Comparison of ENCODE assay signal across 8 cellular contexts in the genomic region with DNA sequence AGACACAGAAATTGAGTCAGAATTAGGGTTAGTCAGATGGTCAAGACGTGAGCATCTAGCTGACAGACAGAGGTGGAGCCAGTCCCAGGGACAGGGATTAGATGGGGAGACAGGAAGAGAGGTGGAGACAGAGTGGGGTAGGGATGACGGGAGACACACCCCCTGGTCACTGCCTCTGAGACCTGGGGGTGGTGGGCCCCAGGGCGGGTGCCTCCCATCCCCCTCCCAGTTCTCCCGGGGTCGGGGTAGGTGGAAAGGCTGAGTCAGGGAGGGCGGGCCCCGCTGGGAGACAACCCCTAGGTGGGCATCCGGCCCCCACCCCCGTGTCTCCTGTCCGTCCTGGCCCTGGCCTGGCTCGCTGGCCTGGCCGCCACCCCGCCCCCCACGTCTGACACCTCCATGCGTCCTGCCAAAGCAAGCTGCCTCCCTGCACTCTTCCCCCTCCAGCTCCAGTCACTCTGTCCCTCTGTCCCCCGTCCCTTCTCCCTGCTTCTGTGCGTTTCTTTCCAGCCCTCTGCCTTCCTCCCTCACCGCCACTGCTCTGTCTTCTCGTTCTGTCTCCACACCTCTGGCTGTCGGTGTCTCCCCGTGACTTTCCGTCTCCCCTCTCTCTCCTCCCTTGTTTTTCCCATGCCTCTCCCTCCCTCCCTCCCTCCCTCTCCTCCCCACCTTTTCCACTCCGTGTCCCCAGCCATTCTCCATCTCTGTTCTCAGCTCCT. TPM values are rescaled to one million over a fixed set of nuclear protein-coding genes. Genes with fewer than 3 reads are reported as not detected.
A peak's percentile ranks its signal among the peaks of the same experiment; 100 is the strongest.
DNase-seq lines count a peak whose midpoint lies in the region; ATAC-seq, FAIRE-seq and TF ChIP-seq lines count a peak whose summit lies in the region.

No MANE protein-coding gene starts in this region.

- H3K27me3 ChIP-seq in BE2C = no peaks in the 10 kb centered on the region
- no peaks in the 10 kb centered on the region for H3K27me3 ChIP-seq in HUES6 (ENCODE audit: control insufficient read depth, insufficient read depth, low read length)
- no peaks in the 10 kb centered on the region for H3K27me3 ChIP-seq in astrocyte (ENCODE audit: insufficient read depth, low read length)
- H3K27me3 ChIP-seq in smooth muscle cell (ENCODE audit: low read depth) = no peaks in the 10 kb centered on the region

- WGBS in smooth muscle cell (ENCODE audit: low lambda C conversion rate) = 1% methylated on average over 15 of the region's 23 CpGs

- H3K36me3 Mint-ChIP-seq in astrocyte (ENCODE audit: low read depth, unreplicated experiment) = peaks cover 16% of the 10 kb centered on the region

- H3K79me2 ChIP-seq in astrocyte (ENCODE audit: insufficient read depth, low read length) = peaks cover 10% of the 10 kb centered on the region
- H3K79me2 ChIP-seq in smooth muscle cell (ENCODE audit: low read depth) = no peaks in the 10 kb centered on the region

- no peaks in the 10 kb centered on the region for H3K9me3 Mint-ChIP-seq in astrocyte (ENCODE audit: unreplicated experiment)

- H3K4me1 Mint-ChIP-seq in astrocyte (ENCODE audit: low read depth, unreplicated experiment) = peaks cover 61% of the 10 kb centered on the region

- H3F3A ChIP-seq in smooth muscle cell (ENCODE audit: low read depth) = peaks cover 61% of the 10 kb centered on the region

- TF ChIP-seq CTCF in BE2C (IDR thresholded peaks at IDR 0.05; ENCODE audit: low read depth, low read length) (no peak), astrocyte (IDR thresholded peaks at IDR 0.05; ENCODE audit: insufficient read depth, low read depth, low read length) (no peak), smooth muscle cell (IDR thresholded peaks at IDR 0.05; ENCODE audit: borderline replicate concordance, insufficient read depth, poor library complexity, severe bottlenecking) (no peak), GM10266 (IDR thresholded peaks at IDR 0.05; ENCODE audit: control insufficient read depth, insufficient read depth, low read depth, missing control alignments) (no peak)

- peak overlapping the region; percentile 78 for H3K4me2 ChIP-seq in astrocyte (ENCODE audit: low read length)
- peak overlapping the region; percentile 84 for H3K4me2 ChIP-seq in smooth muscle cell

- no peak overlapping the region for H2AFZ ChIP-seq in astrocyte (ENCODE audit: low read depth, low read length)
- H2AFZ ChIP-seq in smooth muscle cell (ENCODE audit: low read depth) = no peak overlapping the region

- H3K27ac ChIP-seq in HUES6 (ENCODE audit: low read depth, low read length) = peak overlapping the region; percentile 96; the same call in 1 of the 2 replicates
- H3K27ac ChIP-seq in astrocyte (ENCODE audit: low read depth, low read length) = peak overlapping the region; percentile 100
- peak overlapping the region; percentile 97 for H3K27ac ChIP-seq in smooth muscle cell (ENCODE audit: low read depth)

- peaks cover 15% of the 10 kb centered on the region for H4K20me1 ChIP-seq in astrocyte (ENCODE audit: insufficient read depth, low read length)
- peaks cover 7% of the 10 kb centered on the region for H4K20me1 ChIP-seq in smooth muscle cell (ENCODE audit: low read depth)

- H3K4me3 Mint-ChIP-seq in astrocyte (ENCODE audit: unreplicated experiment) = peak overlapping the region; percentile 69

- DNase-seq in BE2C (peak; percentile 72), astrocyte (ENCODE audit: low read depth) (peak; percentile 77), smooth muscle cell (lab: John Stamatoyannopoulos, UW; ENCODE audit: unreplicated experiment) (peak; percentile 44), GM10266 (ENCODE audit: extremely low spot score) (no peak)

- H3K27me3 Mint-ChIP-seq in astrocyte (ENCODE audit: low read depth, unreplicated experiment) = no peaks in the 10 kb centered on the region

- H3K9me3 ChIP-seq in BE2C (no peaks in the 10 kb centered on the region), HUES6 (ENCODE audit: control insufficient read depth, insufficient read depth, low read depth, low read length) (no peaks in the 10 kb centered on the region), astrocyte (ENCODE audit: insufficient read depth, low read depth, low read length) (no peaks in the 10 kb centered on the region), iPS-18c (ENCODE audit: control insufficient read depth, insufficient read depth, low read length) (no peaks in the 10 kb centered on the region), smooth muscle cell (replicated peaks; ENCODE audit: low read depth) (no peaks in the 10 kb centered on the region)

- ATAC-seq in HG02610 (IDR thresholded peaks at IDR 0.05; ENCODE audit: unreplicated experiment) = no peak
- ATAC-seq in GM21526 (IDR thresholded peaks at IDR 0.05; ENCODE audit: low FRiP score, unreplicated experiment) = no peak

- FAIRE-seq in astrocyte (lab: Jason Lieb, UNC) = peak; percentile 55

- H3K36me3 ChIP-seq in BE2C (peaks cover 5% of the 10 kb centered on the region), HUES6 (ENCODE audit: control insufficient read depth, insufficient read depth, low read length) (peaks cover 30% of the 10 kb centered on the region), astrocyte (ENCODE audit: insufficient read depth, low read length) (peaks cover 12% of the 10 kb centered on the region), smooth muscle cell (ENCODE audit: low read depth) (no peaks in the 10 kb centered on the region)

- H3K4me1 ChIP-seq in BE2C = peaks cover 65% of the 10 kb centered on the region
- H3K4me1 ChIP-seq in HUES6 (ENCODE audit: control insufficient read depth, insufficient read depth, low read length) = peaks cover 73% of the 10 kb centered on the region
- peaks cover 82% of the 10 kb centered on the region for H3K4me1 ChIP-seq in astrocyte (ENCODE audit: insufficient read depth, low read length)
- H3K4me1 ChIP-seq in smooth muscle cell (ENCODE audit: low read depth) = peaks cover 41% of the 10 kb centered on the region

- H3K27ac Mint-ChIP-seq in astrocyte (ENCODE audit: unreplicated experiment) = peak overlapping the region; percentile 90

- peak overlapping the region; percentile 86 for H3K9ac ChIP-seq in HUES6 (ENCODE audit: low read length)
- H3K9ac ChIP-seq in astrocyte (ENCODE audit: low read length) = peak overlapping the region; percentile 95
- peak overlapping the region; percentile 87 for H3K9ac ChIP-seq in smooth muscle cell (ENCODE audit: low read depth)

- H3K4me3 ChIP-seq in BE2C (ENCODE audit: low read depth, low read length) = peak overlapping the region; percentile 56
- H3K4me3 ChIP-seq in HUES6 (ENCODE audit: low read depth, low read length) = peak overlapping the region; percentile 58
- H3K4me3 ChIP-seq in astrocyte (ENCODE audit: insufficient read depth, low read depth, low read length) = peak overlapping the region; percentile 12
- H3K4me3 ChIP-seq in iPS-18c (ENCODE audit: insufficient read depth, low read depth, low read length) = peak overlapping the region; percentile 32
- peak overlapping the region; percentile 37 for H3K4me3 ChIP-seq in smooth muscle cell

RNA-seq across cellular contexts. Expression of gene CCDC97, which starts 15.1 kb away (rescaled TPM):
- polyA plus RNA-seq in BE2C (2012; ENCODE audit: insufficient read depth, insufficient read length, low read depth) = 54.0 TPM
- total RNA-seq in astrocyte (15.2 and 18.1 TPM in 2 replicates), smooth muscle cell (3.0 and 7.5 TPM in 2 replicates)
- 15.3 and 18.2 TPM in 2 replicates for polyA plus RNA-seq in smooth muscle cell

RNA-seq across cellular contexts. Expression of gene TGFB1, which starts 28.6 kb away (rescaled TPM):
- 115 TPM for polyA plus RNA-seq in BE2C (2012; ENCODE audit: insufficient read depth, insufficient read length, low read depth)
- total RNA-seq in astrocyte = 155 and 199 TPM in 2 replicates
- total RNA-seq in smooth muscle cell = 37.6 and 51.7 TPM in 2 replicates
- 199 and 216 TPM in 2 replicates for polyA plus RNA-seq in smooth muscle cell

RNA-seq across cellular contexts. Expression of gene B9D2, which starts 38.9 kb away (rescaled TPM):
- polyA plus RNA-seq in BE2C (2012; ENCODE audit: insufficient read depth, insufficient read length, low read depth) = 28.2 TPM
- total RNA-seq in astrocyte (5.5 and 5.9 TPM in 2 replicates), smooth muscle cell (1.6 and 2.1 TPM in 2 replicates)
- polyA plus RNA-seq in smooth muscle cell = 12.2 and 13.9 TPM in 2 replicates

RNA-seq across cellular contexts. Expression of gene TMEM91, which starts 51.3 kb away (rescaled TPM):
- polyA plus RNA-seq in BE2C (2012; ENCODE audit: insufficient read depth, insufficient read length, low read depth) = 3.7 TPM
- total RNA-seq in astrocyte = 7.4 and 8.9 TPM in 2 replicates
- 11.0 and 19.2 TPM in 2 replicates for total RNA-seq in smooth muscle cell
- 24.3 and 25.6 TPM in 2 replicates for polyA plus RNA-seq in smooth muscle cell
